8 cellular contexts compared by ENCODE assay signal in genomic region chr17:9240659-9241370, GRCh38.
A peak's percentile ranks its signal among the peaks of the same experiment; 100 is the strongest.
DNase-seq lines count a peak whose midpoint lies in the region; ATAC-seq and TF ChIP-seq lines count a peak whose summit lies in the region.

No MANE protein-coding gene starts in this region.

- peaks cover 1% of the 10 kb centered on the region for H3K36me3 Mint-ChIP-seq in CD4-positive, CD25-positive, alpha-beta regulatory T cell
- H3K36me3 Mint-ChIP-seq in nephron progenitor cell (ENCODE audit: low read depth) = peaks cover 13% of the 10 kb centered on the region

- no peaks in the 10 kb centered on the region for H3K9me3 ChIP-seq in CD4-positive, CD25-positive, alpha-beta regulatory T cell (ENCODE audit: control insufficient read depth in 2 of 2, low read length in 2 of 2)

- H3K27ac ChIP-seq in CD4-positive, CD25-positive, alpha-beta regulatory T cell (ENCODE audit: insufficient read depth, low read length, poor library complexity, severe bottlenecking) = no peak overlapping the region
- H3K27ac ChIP-seq in RWPE1 = peak overlapping the region; percentile 30

- peaks cover 4% of the 10 kb centered on the region for H3K27me3 Mint-ChIP-seq in CD4-positive, CD25-positive, alpha-beta regulatory T cell
- H3K27me3 Mint-ChIP-seq in nephron progenitor cell (ENCODE audit: low read depth, poor library complexity) = peaks cover 12% of the 10 kb centered on the region

- ATAC-seq in CD4-positive, CD25-positive, alpha-beta regulatory T cell (ENCODE audit: low read depth in 2 of 2) = no peak
- ATAC-seq in GM19351 (IDR thresholded peaks at IDR 0.05; ENCODE audit: unreplicated experiment) = no peak

- peaks cover 0 to 24% (median 3%) of the 10 kb centered on the region in 4 donors for H3K4me1 Mint-ChIP-seq in CD4-positive, CD25-positive, alpha-beta regulatory T cell
- peaks cover 70% of the 10 kb centered on the region for H3K4me1 Mint-ChIP-seq in nephron progenitor cell

- peaks cover 11% of the 10 kb centered on the region for H3K4me1 ChIP-seq in CD4-positive, CD25-positive, alpha-beta regulatory T cell (ENCODE audit: control insufficient read depth, insufficient read depth, low read length, poor library complexity, severe bottlenecking)

- H3K36me3 ChIP-seq in CD4-positive, CD25-positive, alpha-beta regulatory T cell (ENCODE audit: control insufficient read depth, insufficient read depth, low read length) = no peaks in the 10 kb centered on the region

- no peak overlapping the region for H3K4me3 ChIP-seq in CD4-positive, CD25-positive, alpha-beta regulatory T cell (ENCODE audit: low read depth, low read length)
- peak overlapping the region; percentile 54 for H3K4me3 ChIP-seq in fibroblast of the aortic adventitia (ENCODE audit: low read depth, low read length)

- H3K27ac Mint-ChIP-seq in CD4-positive, CD25-positive, alpha-beta regulatory T cell = peak overlapping the region; percentile 23 to 59 (median 32)
- no peak overlapping the region for H3K27ac Mint-ChIP-seq in nephron progenitor cell

- peak overlapping the region; percentile 38 to 83 (median 74) for H3K4me3 Mint-ChIP-seq in CD4-positive, CD25-positive, alpha-beta regulatory T cell
- H3K4me3 Mint-ChIP-seq in nephron progenitor cell = no peak overlapping the region

- H3K27me3 ChIP-seq in CD4-positive, CD25-positive, alpha-beta regulatory T cell (ENCODE audit: control insufficient read depth, insufficient read depth, low read length) = no peaks in the 10 kb centered on the region

- H3K9me3 Mint-ChIP-seq in CD4-positive, CD25-positive, alpha-beta regulatory T cell = no peaks in the 10 kb centered on the region
- H3K9me3 Mint-ChIP-seq in nephron progenitor cell = no peaks in the 10 kb centered on the region

- TF ChIP-seq CTCF in RWPE1 (conservative IDR thresholded peaks at IDR 0.05; ENCODE audit: low read depth) = no peak
- TF ChIP-seq CTCF in fibroblast of the aortic adventitia (IDR thresholded peaks at IDR 0.05; ENCODE audit: insufficient read depth, low read length) = no peak
- no peak for TF ChIP-seq CTCF in nephron progenitor cell (IDR thresholded peaks at IDR 0.05)

- CTCF ChIA-PET in RWPE1 (lab: Yijun Ruan, JAX) = no interaction called here

- POLR2A ChIA-PET in RWPE1 (lab: Yijun Ruan, JAX; ENCODE audit: low non-redundant PET) = no interaction called here

- DNase-seq in CD4-positive, CD25-positive, alpha-beta regulatory T cell = no peak
- no peak for DNase-seq in RWPE1 (ENCODE audit: low spot score)
- DNase-seq in fibroblast of the aortic adventitia (ENCODE audit: low read depth) = peak; percentile 65
- DNase-seq in nephron progenitor cell = peak; percentile 70
- no peak for DNase-seq in mesenteric fat pad (ENCODE audit: low spot score)
- no peak for DNase-seq in stimulated activated CD4-positive, alpha-beta T cell treated with anti-CD3 and anti-CD28 coated beads, Interleukin-2, amount 100 ng/mL, for 24 hours
- DNase-seq in DMS79 treated with DMSO at 0.1 percent for 48 hours (lab: John Stamatoyannopoulos, UW) = no peak

Comparison
In these comparisons a context has a peak if more than half of its experiments do, and no peak if none do; other contexts are left out.
1. DNase-seq: peak in fibroblast of the aortic adventitia (single experiment) and nephron progenitor cell (single experiment); none in CD4-positive, CD25-positive, alpha-beta regulatory T cell (0 of 3), RWPE1 (single experiment), mesenteric fat pad (single experiment), stimulated activated CD4-positive, alpha-beta T cell treated with anti-CD3 and anti-CD28 coated beads, Interleukin-2, amount 100 ng/mL, for 24 hours (0 of 2) and DMS79 treated with DMSO at 0.1 percent for 48 hours (single experiment).